8 cellular contexts compared by ENCODE assay signal in genomic region chr3:52705438-52705687, GRCh38. TPM values are rescaled to one million over a fixed set of nuclear protein-coding genes. Genes with fewer than 3 reads are reported as not detected.
DNase-seq lines count a peak whose midpoint lies in the region; ATAC-seq and TF ChIP-seq lines count a peak whose summit lies in the region.

No MANE protein-coding gene starts in this region.

- H3K4me2 ChIP-seq in neural cell (ENCODE audit: low read length): peak overlapping the region; percentile 71

- DNase-seq in CD4-positive, alpha-beta T cell: no peak
- DNase-seq in NOMO-1 treated with dmso at 0.1 percent for 144 hours (lab: John Stamatoyannopoulos, UW; ENCODE audit: unreplicated experiment): no peak
- no peak for DNase-seq in HEK293T (ENCODE audit: extremely low spot score)

- peak overlapping the region; percentile 96 for H3K4me3 Mint-ChIP-seq in CD4-positive, alpha-beta T cell
- H3K4me3 Mint-ChIP-seq in dendritic cell treated with granulocyte-macrophage colony-stimulating factor and Interleukin-4, amounts not matched to agents 40 ng/mL and 50 ng/mL, for 4 days: peak overlapping the region; percentile 98

- peak overlapping the region; percentile 98 for H3K27ac Mint-ChIP-seq in CD4-positive, alpha-beta T cell
- peak overlapping the region; percentile 97 for H3K27ac Mint-ChIP-seq in dendritic cell treated with granulocyte-macrophage colony-stimulating factor and Interleukin-4, amounts not matched to agents 40 ng/mL and 50 ng/mL, for 4 days

- H3K36me3 ChIP-seq in KOPT-K1 (ENCODE audit: insufficient read depth, low read length) (peaks cover 27% of the 10 kb centered on the region), neural cell (ENCODE audit: insufficient read depth, low read length) (no peaks in the 10 kb centered on the region)

- TF ChIP-seq EP300 in neural cell (conservative IDR thresholded peaks at IDR 0.05; ENCODE audit: poor library complexity, severe bottlenecking): no peak

- no peaks in the 10 kb centered on the region for H3K9me2 ChIP-seq in neural cell (ENCODE audit: insufficient read depth, low read length)

- CTCF ChIA-PET in CD4-positive, alpha-beta T cell (lab: Charles Lee): no interaction called here
- CTCF ChIA-PET in HEK293T (lab: Yijun Ruan, JAX): interaction anchor here (0.5 kb wide), 1 partner anchor 10 kb away, joined by 3 read pairs; no protein-coding TSS in a partner anchor

- POLR2A ChIA-PET in CD4-positive, alpha-beta T cell (lab: Charles Lee): interaction anchor here (1.0 to 2.6 kb wide), 11 partner anchors 10 to 1206 kb away, joined by 3 to 23 read pairs (median 4); partner anchors contain the start of genes DCP1A, PBRM1, STIMATE and UQCC5
- POLR2A ChIA-PET in HEK293T (lab: Yijun Ruan, JAX): interaction anchor here (1.0 to 2.5 kb wide), 8 partner anchors 9 to 192 kb away, joined by 3 to 14 read pairs (median 3); partner anchors contain the start of genes NEK4, STIMATE and UQCC5

- H3K36me3 Mint-ChIP-seq in CD4-positive, alpha-beta T cell (ENCODE audit: low read depth): peaks cover 44% of the 10 kb centered on the region
- peaks cover 27% of the 10 kb centered on the region for H3K36me3 Mint-ChIP-seq in dendritic cell treated with granulocyte-macrophage colony-stimulating factor and Interleukin-4, amounts not matched to agents 40 ng/mL and 50 ng/mL, for 4 days (ENCODE audit: low read depth)

- peak overlapping the region; percentile 60 for H2AFZ ChIP-seq in neural cell (ENCODE audit: low read depth, low read length)

- H3K4me3 ChIP-seq in neural cell (ENCODE audit: low read length): peak overlapping the region; percentile 99

- H3K9ac ChIP-seq in neural cell (ENCODE audit: low read length): peak overlapping the region; percentile 95

- no peak for TF ChIP-seq CTCF in CD4-positive, alpha-beta T cell (IDR thresholded peaks at IDR 0.05)
- no peak for TF ChIP-seq CTCF in neural cell (IDR thresholded peaks at IDR 0.05; ENCODE audit: poor library complexity, severe bottlenecking)

- ATAC-seq in CD4-positive, alpha-beta T cell (ENCODE audit: poor library complexity): peak; percentile 63
- ATAC-seq in HG03460 (IDR thresholded peaks at IDR 0.05; ENCODE audit: unreplicated experiment) (no peak), HG02938 (IDR thresholded peaks at IDR 0.05; ENCODE audit: unreplicated experiment) (no peak)

- no peak for TF ChIP-seq RAD21 in neural cell (conservative IDR thresholded peaks at IDR 0.05)

- H3K4me1 Mint-ChIP-seq in CD4-positive, alpha-beta T cell (ENCODE audit: low read depth): peaks cover 40% of the 10 kb centered on the region
- peaks cover 22% of the 10 kb centered on the region for H3K4me1 Mint-ChIP-seq in dendritic cell treated with granulocyte-macrophage colony-stimulating factor and Interleukin-4, amounts not matched to agents 40 ng/mL and 50 ng/mL, for 4 days (ENCODE audit: low read depth)

- no peaks in the 10 kb centered on the region for H3K27me3 ChIP-seq in CD4-positive, alpha-beta T cell (ENCODE audit: control insufficient read depth, insufficient read depth, low read length)
- H3K27me3 ChIP-seq in neural cell (ENCODE audit: insufficient read depth, low read depth, low read length): no peaks in the 10 kb centered on the region

- no peaks in the 10 kb centered on the region for H4K20me1 ChIP-seq in neural cell (ENCODE audit: insufficient read depth)

- H3K9me3 Mint-ChIP-seq in CD4-positive, alpha-beta T cell: no peaks in the 10 kb centered on the region
- H3K9me3 Mint-ChIP-seq in dendritic cell treated with granulocyte-macrophage colony-stimulating factor and Interleukin-4, amounts not matched to agents 40 ng/mL and 50 ng/mL, for 4 days: no peaks in the 10 kb centered on the region

- peaks cover 6% of the 10 kb centered on the region for H3F3A ChIP-seq in neural cell (ENCODE audit: insufficient read depth, low read length, poor library complexity, severe bottlenecking)

- no peaks in the 10 kb centered on the region for H3K27me3 Mint-ChIP-seq in CD4-positive, alpha-beta T cell
- H3K27me3 Mint-ChIP-seq in dendritic cell treated with granulocyte-macrophage colony-stimulating factor and Interleukin-4, amounts not matched to agents 40 ng/mL and 50 ng/mL, for 4 days: no peaks in the 10 kb centered on the region

- peaks cover 56% of the 10 kb centered on the region for H3K79me2 ChIP-seq in neural cell (replicated peaks; ENCODE audit: insufficient read depth, low read length)

- intact Hi-C loops in CD4-positive, alpha-beta T cell (cut with DNase I, micrococcal nuclease): loop anchor here (1.0 to 10.0 kb wide), 4 partner anchors 18 to 711 kb away; partner anchors contain the start of genes DCP1A (in 1 of the 2), GNL3 (in 1 of the 2) and RPL29 (in 1 of the 2)
- intact Hi-C loops in dendritic cell treated with granulocyte-macrophage colony-stimulating factor and Interleukin-4, amounts not matched to agents 40 ng/mL and 50 ng/mL, for 4 days (cut with micrococcal nuclease): no loop called here

- H3K27ac ChIP-seq in CD4-positive, alpha-beta T cell (ENCODE audit: low read depth, low read length): peak overlapping the region; percentile 86
- H3K27ac ChIP-seq in KOPT-K1 (ENCODE audit: low read depth, low read length, poor library complexity, severe bottlenecking) (peak overlapping the region; percentile 87), neural cell (ENCODE audit: low read length) (peak overlapping the region; percentile 86)

- no peaks in the 10 kb centered on the region for H3K9me3 ChIP-seq in CD4-positive, alpha-beta T cell (ENCODE audit: control insufficient read depth, low read length)
- H3K9me3 ChIP-seq in KOPT-K1 (ENCODE audit: insufficient read depth, low read length, poor library complexity, severe bottlenecking) (no peaks in the 10 kb centered on the region), neural cell (ENCODE audit: low read length) (no peaks in the 10 kb centered on the region)

TF ChIP-seq in neural cell, 6 proteins besides CTCF, POLR2A, EP300 and RAD21 (continues in another document):
- TF ChIP-seq SMC3 (conservative IDR thresholded peaks at IDR 0.05; ENCODE audit: poor library complexity) (no peak), TAF1 (IDR thresholded peaks at IDR 0.05; ENCODE audit: low read depth) (no peak)

TF ChIP-seq in HEK293T, 16 proteins besides CTCF, POLR2A, EP300 and RAD21:
- TF ChIP-seq SP1 (IDR thresholded peaks at IDR 0.05) (no peak), SUZ12 (IDR thresholded peaks at IDR 0.05) (no peak)

RNA-seq across cellular contexts. Expression of gene GLT8D1, which starts 0.2 kb away (rescaled TPM):
- total RNA-seq in CD4-positive, alpha-beta T cell: 10 to 100 TPM in 1 of 2 experiments, 1 to 10 TPM in 1; 8.4 to 10.8 TPM
- 177 and 182 TPM in 2 replicates for polyA plus RNA-seq in neural cell
- 76.7 and 84.7 TPM in 2 replicates for polyA minus RNA-seq in neural cell

RNA-seq across cellular contexts. Expression of gene SPCS1, which starts 0.5 kb away (rescaled TPM):
- 10 to 100 TPM; 60.0 to 64.5 TPM for total RNA-seq in CD4-positive, alpha-beta T cell
- polyA plus RNA-seq in neural cell: 97.4 TPM in 2 replicates
- 36.8 and 49.2 TPM in 2 replicates for polyA minus RNA-seq in neural cell

RNA-seq across cellular contexts. Expression of gene GNL3, which starts 19.5 kb away (rescaled TPM):
- 100 to 1,000 TPM; 104 to 106 TPM for total RNA-seq in CD4-positive, alpha-beta T cell
- polyA plus RNA-seq in neural cell: 133 and 151 TPM in 2 replicates
- 88.6 and 93.4 TPM in 2 replicates for polyA minus RNA-seq in neural cell

RNA-seq across cellular contexts. Expression of gene PBRM1, which starts 19.6 kb away (rescaled TPM):
- 10 to 100 TPM; 47.6 to 48.1 TPM for total RNA-seq in CD4-positive, alpha-beta T cell
- polyA plus RNA-seq in neural cell: 64.4 and 66.6 TPM in 2 replicates
- polyA minus RNA-seq in neural cell: 248 and 289 TPM in 2 replicates
